Comparison of ENCODE assay signal across 19 cellular contexts in the genomic region with DNA sequence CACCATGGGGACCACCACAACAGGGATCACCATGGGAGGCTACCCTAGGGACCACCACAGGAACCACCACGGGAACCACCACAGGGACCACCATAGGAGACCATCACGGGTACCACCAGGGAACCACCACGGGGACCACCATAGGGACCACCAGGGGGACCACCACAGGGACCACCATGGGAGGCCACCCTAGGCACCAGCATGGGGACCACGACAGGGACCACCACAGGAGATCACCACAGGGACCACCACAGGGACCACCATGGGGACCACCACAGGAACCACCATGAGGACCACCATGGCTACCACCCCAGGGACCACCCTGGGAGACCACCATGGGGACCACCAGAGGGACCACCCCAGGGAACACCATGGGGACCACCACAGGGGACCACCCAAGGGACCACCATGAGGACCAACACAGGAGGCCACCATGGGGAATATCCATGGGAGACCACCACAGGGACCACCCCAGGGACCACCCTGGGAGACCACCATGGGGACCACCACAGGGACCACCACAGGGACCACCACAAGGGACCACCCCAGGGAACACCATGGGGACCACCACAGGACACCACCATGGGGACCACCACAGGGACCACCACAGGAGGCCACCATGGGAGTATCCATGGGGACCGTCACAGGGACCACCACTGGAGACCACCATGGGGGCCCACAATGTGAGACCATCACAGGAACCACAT.
"Had no signal": no experiment of that assay in that cellular context is flagged by ENCODE, and none has a peak within 500 bp of the region (broad histone marks: within the 10 kb centered on the region; RNA-seq: fewer than 3 reads in every experiment).

No MANE protein-coding gene starts in this region.

- H3K9me3 ChIP-seq: lower lobe of right lung, neutrophil, pancreas, prostate gland, thyroid gland had no signal

- DNase-seq: activated CD4-positive, alpha-beta memory T cell treated with anti-CD3 and anti-CD28 coated beads, Interleukin-2, amount 10 ng/mL, durations not matched to agents 7 days and 5 days; activated CD4-positive, alpha-beta T cell treated with anti-CD3 and anti-CD28 coated beads, Interleukin-2, amount 10 ng/mL, durations not matched to agents 7 days and 5 days; activated CD4-positive, CD25-positive, alpha-beta regulatory T cell treated with anti-CD3 and anti-CD28 coated beads, Interleukin-2, amount 50 U/mL, for 72 hours; activated T-cell treated with anti-CD3 and anti-CD28 coated beads, Interleukin-2, amount 50 U/mL, for 48 hours; effector memory CD4-positive, alpha-beta T cell; hippocampal formation; lower lobe of right lung; mesenchymal stem cell; nephron progenitor cell; pancreas; stimulated activated CD4-positive, alpha-beta T cell treated with anti-CD3 and anti-CD28 coated beads, Interleukin-15, amount 100 ng/mL, for 24 hours; T-helper 2 cell; thyroid gland had no signal

- H3K27me3 ChIP-seq: dorsolateral prefrontal cortex, neutrophil, pancreas, thyroid gland had no signal

- H3K27ac ChIP-seq: coronary artery, dorsolateral prefrontal cortex, lower lobe of right lung, neutrophil, pancreas, prostate gland, thyroid gland had no signal

- H3K36me3 ChIP-seq: prostate gland had no signal

- ATAC-seq: activated naive CD4-positive, alpha-beta T cell treated with anti-CD3 and anti-CD28 coated beads, Interleukin-2, amount 50 U/mL, for 72 hours; pancreas; SK-N-SH treated with all-trans-retinoic acid at 6 μM for 48 hours had no signal

- H3K4me1 ChIP-seq: lower lobe of right lung, pancreas, prostate gland, thyroid gland had no signal

- H3K4me3 ChIP-seq: coronary artery, dorsolateral prefrontal cortex, lower lobe of right lung, pancreas, prostate gland, thyroid gland had no signal
